11 cellular contexts compared by ENCODE assay signal in the genomic region with DNA sequence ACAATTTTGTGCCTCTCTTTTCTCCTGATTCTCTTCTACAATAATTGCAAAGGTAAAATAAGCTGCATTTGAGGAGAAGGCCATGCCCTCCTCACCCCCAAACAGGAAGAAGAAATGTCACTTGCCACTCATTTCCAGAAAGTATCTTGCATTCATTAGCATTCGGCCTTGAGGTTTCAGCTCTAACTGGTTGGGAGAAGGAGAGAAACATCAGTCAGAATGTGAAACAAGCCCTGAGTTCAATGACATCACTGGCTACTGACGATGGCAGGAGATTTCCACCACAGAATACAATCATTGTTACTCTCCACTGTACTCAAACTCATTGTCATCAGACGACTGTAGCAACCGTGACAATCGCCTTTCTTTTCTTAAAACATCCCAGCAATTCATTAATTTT.
DNase-seq lines count a peak whose midpoint lies in the region; ATAC-seq and TF ChIP-seq lines count a peak whose summit lies in the region.
"Had no signal": no experiment of that assay in that cellular context is flagged by ENCODE, and none has a peak within 500 bp of the region (broad histone marks: within the 10 kb centered on the region; RNA-seq: fewer than 3 reads in every experiment).

No MANE protein-coding gene starts in this region.

- no peaks in the 10 kb centered on the region for H3K36me3 ChIP-seq in WERI-Rb-1
- H3K36me3 ChIP-seq: SJCRH30 had no signal

- H3K4me3 ChIP-seq in WERI-Rb-1 (ENCODE audit: low read depth, low read length), result no peak overlapping the region
- H3K4me3 ChIP-seq: SJCRH30 had no signal

- intact Hi-C loops in head of caudate nucleus (cut with DNase I), result no loop called here

- H3K9me3 ChIP-seq in WERI-Rb-1 (ENCODE audit: severe bottlenecking), result no peaks in the 10 kb centered on the region
- H3K9me3 ChIP-seq: SJCRH30 had no signal

- H3K27me3 ChIP-seq in WERI-Rb-1 (ENCODE audit: insufficient read depth, low read depth, severe bottlenecking), result peaks cover 3% of the 10 kb centered on the region
- H3K27me3 ChIP-seq: SJCRH30 had no signal

- DNase-seq in head of caudate nucleus, result peak in 27 of 42 donors; percentile 8 to 80 (median 39)
- no peak for DNase-seq in NCI-H1436 (lab: John Stamatoyannopoulos, UW)
- no peak for DNase-seq in mesenteric fat pad (ENCODE audit: low spot score)
- no peak for DNase-seq in HEK293T (ENCODE audit: extremely low spot score)
- DNase-seq in WERI-Rb-1, result no peak
- DNase-seq: DMS79, NCI-H1048, SJCRH30 had no signal

- no peak overlapping the region for H3K27ac ChIP-seq in WERI-Rb-1
- H3K27ac ChIP-seq: SJCRH30 had no signal

- no peak for TF ChIP-seq CTCF in WERI-Rb-1 (IDR thresholded peaks at IDR 0.05; ENCODE audit: low read depth, low read length)

- peak; percentile 64 for ATAC-seq in GM18498 (IDR thresholded peaks at IDR 0.05; ENCODE audit: unreplicated experiment)
- ATAC-seq in GM19452 (IDR thresholded peaks at IDR 0.05; ENCODE audit: unreplicated experiment), result peak; percentile 94
- peak; percentile 96 for ATAC-seq in HG03354 (IDR thresholded peaks at IDR 0.05; ENCODE audit: poor library complexity, severe bottlenecking, unreplicated experiment)

- CTCF ChIA-PET in HEK293T (lab: Yijun Ruan, JAX), result no interaction called here

- POLR2A ChIA-PET in HEK293T (lab: Yijun Ruan, JAX), result no interaction called here

TF ChIP-seq in HEK293T, 16 proteins besides CTCF, POLR2A, EP300 and RAD21:
- TF ChIP-seq FOXM1 (IDR thresholded peaks at IDR 0.05; ENCODE audit: borderline replicate concordance) (no peak), TARDBP (IDR thresholded peaks at IDR 0.05) (no peak), LEF1 (IDR thresholded peaks at IDR 0.05; ENCODE audit: borderline replicate concordance) (no peak), FOXA1 (IDR thresholded peaks at IDR 0.05) (no peak), SP1 (IDR thresholded peaks at IDR 0.05) (no peak), ELF4 (IDR thresholded peaks at IDR 0.05) (no peak), ZNF384 (IDR thresholded peaks at IDR 0.05) (no peak), FOXK2 (IDR thresholded peaks at IDR 0.05) (no peak), ARNT (IDR thresholded peaks at IDR 0.05) (no peak), CTBP1 (IDR thresholded peaks at IDR 0.05; ENCODE audit: borderline replicate concordance) (no peak), BHLHE40 (IDR thresholded peaks at IDR 0.05; ENCODE audit: borderline replicate concordance) (no peak), NFRKB (IDR thresholded peaks at IDR 0.05) (no peak), SUZ12 (IDR thresholded peaks at IDR 0.05) (no peak), L3MBTL2 (conservative IDR thresholded peaks at IDR 0.05) (no peak), HDGF (IDR thresholded peaks at IDR 0.05; ENCODE audit: borderline replicate concordance) (no peak)
- TF ChIP-seq, protein P1, sequence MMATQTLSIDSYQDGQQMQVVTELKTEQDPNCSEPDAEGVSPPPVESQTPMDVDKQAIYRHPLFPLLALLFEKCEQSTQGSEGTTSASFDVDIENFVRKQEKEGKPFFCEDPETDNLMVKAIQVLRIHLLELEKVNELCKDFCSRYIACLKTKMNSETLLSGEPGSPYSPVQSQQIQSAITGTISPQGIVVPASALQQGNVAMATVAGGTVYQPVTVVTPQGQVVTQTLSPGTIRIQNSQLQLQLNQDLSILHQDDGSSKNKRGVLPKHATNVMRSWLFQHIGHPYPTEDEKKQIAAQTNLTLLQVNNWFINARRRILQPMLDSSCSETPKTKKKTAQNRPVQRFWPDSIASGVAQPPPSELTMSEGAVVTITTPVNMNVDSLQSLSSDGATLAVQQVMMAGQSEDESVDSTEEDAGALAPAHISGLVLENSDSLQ (IDR thresholded peaks at IDR 0.05), result no peak
TF ChIP-seq in HEK293T: peak in this region for 0.

Comparison
In these comparisons a context has a peak if more than half of its experiments do, and no peak if none do; other contexts are left out.
1. DNase-seq: peak in head of caudate nucleus (27 of 42); none in NCI-H1436 (single experiment), mesenteric fat pad (single experiment), HEK293T (single experiment) and WERI-Rb-1 (single experiment).
2. Peak in every context shown above with its lines, with median percentiles within 50 percentile points of each other: ATAC-seq.